Comparison of ENCODE assay signal across 2 cellular contexts in the genomic region with DNA sequence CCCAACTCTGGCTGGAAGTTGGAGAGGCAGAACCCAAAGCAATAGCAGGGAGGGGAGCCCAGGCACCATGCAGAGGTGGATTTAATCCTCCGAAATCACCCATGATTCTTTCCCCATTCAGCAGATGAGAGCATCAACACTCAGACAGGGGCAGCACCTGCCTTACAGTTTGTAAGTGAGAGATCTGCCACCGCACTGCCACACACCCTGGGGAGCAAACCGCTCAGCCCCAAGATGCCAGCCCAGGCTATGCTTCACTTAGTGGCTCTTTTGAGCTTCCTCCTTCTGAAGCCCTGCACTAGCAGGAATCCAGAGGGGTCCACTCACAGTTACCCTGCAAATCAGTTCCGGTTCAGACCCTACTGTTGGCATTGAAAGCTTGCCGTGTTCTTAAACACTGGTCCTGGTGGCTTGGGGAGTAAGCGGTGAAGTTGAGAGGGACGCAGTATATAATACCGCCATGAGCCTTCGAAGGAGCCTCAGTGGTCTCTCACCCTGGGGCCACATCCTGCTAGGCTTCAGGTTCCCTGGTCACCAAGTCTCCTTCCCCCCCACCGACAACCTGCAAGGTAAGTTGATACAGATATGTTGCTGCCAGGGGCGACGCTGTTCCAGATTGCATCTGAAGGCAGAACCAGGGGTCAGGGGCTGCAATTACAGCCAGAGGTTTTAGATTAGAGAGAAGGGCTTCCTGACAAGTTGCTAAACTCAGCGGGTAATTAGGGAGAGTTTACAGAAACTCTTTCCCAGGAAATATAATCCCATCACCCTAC.
A peak's percentile ranks its signal among the peaks of the same experiment; 100 is the strongest.
TF ChIP-seq lines count a peak whose summit lies in the region.

No MANE protein-coding gene starts in this region.

TF ChIP-seq in GM23338, 12 proteins besides CTCF, POLR2A, EP300 and RAD21:
- TF ChIP-seq ZNF331 (CRISPR knock-in tag; IDR thresholded peaks at IDR 0.05; ENCODE audit: low read depth), result no peak
- TF ChIP-seq, protein P1, sequence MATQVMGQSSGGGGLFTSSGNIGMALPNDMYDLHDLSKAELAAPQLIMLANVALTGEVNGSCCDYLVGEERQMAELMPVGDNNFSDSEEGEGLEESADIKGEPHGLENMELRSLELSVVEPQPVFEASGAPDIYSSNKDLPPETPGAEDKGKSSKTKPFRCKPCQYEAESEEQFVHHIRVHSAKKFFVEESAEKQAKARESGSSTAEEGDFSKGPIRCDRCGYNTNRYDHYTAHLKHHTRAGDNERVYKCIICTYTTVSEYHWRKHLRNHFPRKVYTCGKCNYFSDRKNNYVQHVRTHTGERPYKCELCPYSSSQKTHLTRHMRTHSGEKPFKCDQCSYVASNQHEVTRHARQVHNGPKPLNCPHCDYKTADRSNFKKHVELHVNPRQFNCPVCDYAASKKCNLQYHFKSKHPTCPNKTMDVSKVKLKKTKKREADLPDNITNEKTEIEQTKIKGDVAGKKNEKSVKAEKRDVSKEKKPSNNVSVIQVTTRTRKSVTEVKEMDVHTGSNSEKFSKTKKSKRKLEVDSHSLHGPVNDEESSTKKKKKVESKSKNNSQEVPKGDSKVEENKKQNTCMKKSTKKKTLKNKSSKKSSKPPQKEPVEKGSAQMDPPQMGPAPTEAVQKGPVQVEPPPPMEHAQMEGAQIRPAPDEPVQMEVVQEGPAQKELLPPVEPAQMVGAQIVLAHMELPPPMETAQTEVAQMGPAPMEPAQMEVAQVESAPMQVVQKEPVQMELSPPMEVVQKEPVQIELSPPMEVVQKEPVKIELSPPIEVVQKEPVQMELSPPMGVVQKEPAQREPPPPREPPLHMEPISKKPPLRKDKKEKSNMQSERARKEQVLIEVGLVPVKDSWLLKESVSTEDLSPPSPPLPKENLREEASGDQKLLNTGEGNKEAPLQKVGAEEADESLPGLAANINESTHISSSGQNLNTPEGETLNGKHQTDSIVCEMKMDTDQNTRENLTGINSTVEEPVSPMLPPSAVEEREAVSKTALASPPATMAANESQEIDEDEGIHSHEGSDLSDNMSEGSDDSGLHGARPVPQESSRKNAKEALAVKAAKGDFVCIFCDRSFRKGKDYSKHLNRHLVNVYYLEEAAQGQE (IDR thresholded peaks at IDR 0.05; ENCODE audit: unreplicated experiment), result no peak
- TF ChIP-seq, protein P2, sequence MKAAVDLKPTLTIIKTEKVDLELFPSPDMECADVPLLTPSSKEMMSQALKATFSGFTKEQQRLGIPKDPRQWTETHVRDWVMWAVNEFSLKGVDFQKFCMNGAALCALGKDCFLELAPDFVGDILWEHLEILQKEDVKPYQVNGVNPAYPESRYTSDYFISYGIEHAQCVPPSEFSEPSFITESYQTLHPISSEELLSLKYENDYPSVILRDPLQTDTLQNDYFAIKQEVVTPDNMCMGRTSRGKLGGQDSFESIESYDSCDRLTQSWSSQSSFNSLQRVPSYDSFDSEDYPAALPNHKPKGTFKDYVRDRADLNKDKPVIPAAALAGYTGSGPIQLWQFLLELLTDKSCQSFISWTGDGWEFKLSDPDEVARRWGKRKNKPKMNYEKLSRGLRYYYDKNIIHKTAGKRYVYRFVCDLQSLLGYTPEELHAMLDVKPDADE (IDR thresholded peaks at IDR 0.05), result no peak
- no peak for TF ChIP-seq NANOG (IDR thresholded peaks at IDR 0.05; ENCODE audit: borderline replicate concordance)

TF ChIP-seq in GM12878, 131 proteins besides CTCF, POLR2A, EP300 and RAD21:
- TF ChIP-seq, protein P3, sequence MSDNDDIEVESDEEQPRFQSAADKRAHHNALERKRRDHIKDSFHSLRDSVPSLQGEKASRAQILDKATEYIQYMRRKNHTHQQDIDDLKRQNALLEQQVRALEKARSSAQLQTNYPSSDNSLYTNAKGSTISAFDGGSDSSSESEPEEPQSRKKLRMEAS (IDR thresholded peaks at IDR 0.05; ENCODE audit: low read depth, low read length), result no peak
- no peak for TF ChIP-seq IKZF1 (conservative IDR thresholded peaks at IDR 0.05)
- TF ChIP-seq BHLHE40 (IDR thresholded peaks at IDR 0.05; ENCODE audit: borderline replicate concordance in 1 of 2, low read depth in 2 of 2, low read length in 1 of 2), result peak in 1 of 2 experiments; percentile 25; a peak in 1 of 4 replicates
- TF ChIP-seq DPF2 (IDR thresholded peaks at IDR 0.05), result no peak
- TF ChIP-seq, protein P4, sequence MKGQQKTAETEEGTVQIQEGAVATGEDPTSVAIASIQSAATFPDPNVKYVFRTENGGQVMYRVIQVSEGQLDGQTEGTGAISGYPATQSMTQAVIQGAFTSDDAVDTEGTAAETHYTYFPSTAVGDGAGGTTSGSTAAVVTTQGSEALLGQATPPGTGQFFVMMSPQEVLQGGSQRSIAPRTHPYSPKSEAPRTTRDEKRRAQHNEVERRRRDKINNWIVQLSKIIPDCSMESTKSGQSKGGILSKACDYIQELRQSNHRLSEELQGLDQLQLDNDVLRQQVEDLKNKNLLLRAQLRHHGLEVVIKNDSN (IDR thresholded peaks at IDR 0.05; ENCODE audit: borderline replicate concordance, extremely low read length, insufficient read depth, low read depth, low read length), result no peak
- no peak for TF ChIP-seq JUNB (IDR thresholded peaks at IDR 0.05)
- no peak for TF ChIP-seq CBX3 (IDR thresholded peaks at IDR 0.05; ENCODE audit: borderline replicate concordance, low read depth)
- TF ChIP-seq POU2F2 (IDR thresholded peaks at IDR 0.05; ENCODE audit: borderline replicate concordance, low read depth, low read length), result no peak
